Comparison of ENCODE assay signal across 8 cellular contexts in genomic region chr7:101754432-101755159, GRCh38.
DNase-seq lines count a peak whose midpoint lies in the region; FAIRE-seq and TF ChIP-seq lines count a peak whose summit lies in the region.

No MANE protein-coding gene starts in this region.

- H3K27me3 Mint-ChIP-seq in activated CD4-positive, alpha-beta memory T cell treated with anti-CD3 and anti-CD28 coated beads, Interleukin-2, amount 10 ng/mL, durations not matched to agents 7 days and 5 days: peaks cover 1% of the 10 kb centered on the region
- no peaks in the 10 kb centered on the region for H3K27me3 Mint-ChIP-seq in endothelial cell (ENCODE audit: unreplicated experiment)

- BruUV-seq in A673 (replicated peaks; lab: Mats Ljungman, UMichigan): no TSS peak

- H3K27ac ChIP-seq in A673 (ENCODE audit: low read depth, low read length, poor library complexity, severe bottlenecking): no peak overlapping the region
- no peak overlapping the region for H3K27ac ChIP-seq in stomach smooth muscle (ENCODE audit: low read length)

- H3K9me3 Mint-ChIP-seq in activated CD4-positive, alpha-beta memory T cell treated with anti-CD3 and anti-CD28 coated beads, Interleukin-2, amount 10 ng/mL, durations not matched to agents 7 days and 5 days: no peaks in the 10 kb centered on the region
- H3K9me3 Mint-ChIP-seq in endothelial cell (ENCODE audit: unreplicated experiment): no peaks in the 10 kb centered on the region

- H3K9ac ChIP-seq in stomach smooth muscle (ENCODE audit: low read length in 2 of 2): peak overlapping the region; percentile 49 to 73

- peak; percentile 55 for FAIRE-seq in H54 (lab: Jason Lieb, UNC)

- no peaks in the 10 kb centered on the region for H3K27me3 ChIP-seq in A673 (replicated peaks; ENCODE audit: insufficient read depth, low read depth, low read length, poor library complexity)
- no peaks in the 10 kb centered on the region for H3K27me3 ChIP-seq in stomach smooth muscle (ENCODE audit: control insufficient read depth in 1 of 2, insufficient read depth in 2 of 2, low read length in 2 of 2)

- TF ChIP-seq POLR2A in H54 (IDR thresholded peaks at IDR 0.05; ENCODE audit: low read depth, low read length): no peak

- DNase-seq in A673 (ENCODE audit: low spot score) (peak; percentile 51), H54 (ENCODE audit: insufficient read length, low spot score) (peak; percentile 56), iris pigment epithelial cell (ENCODE audit: low read depth) (peak; percentile 79), Kasumi-1 (lab: John Stamatoyannopoulos, UW) (no peak), endothelial cell (ENCODE audit: low spot score) (no peak)
- peak; percentile 19 for DNase-seq in activated CD4-positive, alpha-beta memory T cell treated with anti-CD3 and anti-CD28 coated beads, Interleukin-2, amount 10 ng/mL, durations not matched to agents 7 days and 5 days
- no peak for DNase-seq in stimulated activated CD4-positive, alpha-beta T cell treated with anti-CD3 and anti-CD28 coated beads, Interleukin-4, amount 100 ng/mL, for 1 hour

- peak overlapping the region; percentile 79 for H3K27ac Mint-ChIP-seq in activated CD4-positive, alpha-beta memory T cell treated with anti-CD3 and anti-CD28 coated beads, Interleukin-2, amount 10 ng/mL, durations not matched to agents 7 days and 5 days
- no peak overlapping the region for H3K27ac Mint-ChIP-seq in endothelial cell (ENCODE audit: unreplicated experiment)

- POLR2A ChIA-PET in A673 (lab: Charles Lee; ENCODE audit: low non-redundant PET): no interaction called here
- POLR2A ChIA-PET in activated CD4-positive, alpha-beta memory T cell treated with anti-CD3 and anti-CD28 coated beads, Interleukin-2, amount 10 ng/mL, durations not matched to agents 7 days and 5 days (lab: Charles Lee): no interaction called here

- H3K4me3 Mint-ChIP-seq in activated CD4-positive, alpha-beta memory T cell treated with anti-CD3 and anti-CD28 coated beads, Interleukin-2, amount 10 ng/mL, durations not matched to agents 7 days and 5 days: peak overlapping the region; percentile 77
- H3K4me3 Mint-ChIP-seq in endothelial cell (ENCODE audit: unreplicated experiment): no peak overlapping the region

- H3K4me1 ChIP-seq in A673 (ENCODE audit: insufficient read depth, low read length, poor library complexity, severe bottlenecking) (no peaks in the 10 kb centered on the region), stomach smooth muscle (ENCODE audit: control insufficient read depth, insufficient read depth, low read length) (peaks cover 4% of the 10 kb centered on the region)

- H3K4me3 ChIP-seq in A673 (ENCODE audit: low read depth, low read length, poor library complexity, severe bottlenecking): peak overlapping the region; percentile 38
- H3K4me3 ChIP-seq in stomach smooth muscle (ENCODE audit: low read length in 2 of 2): peak overlapping the region; percentile 82 to 86

- intact Hi-C loops in A673 (cut with micrococcal nuclease; ENCODE audit: unreplicated experiment): no loop called here

- no peaks in the 10 kb centered on the region for H3K9me3 ChIP-seq in A673 (ENCODE audit: low read depth, low read length, poor library complexity, severe bottlenecking)
- no peaks in the 10 kb centered on the region for H3K9me3 ChIP-seq in stomach smooth muscle (ENCODE audit: control insufficient read depth in 2 of 2, low read length in 2 of 2)

- CTCF ChIA-PET in A673 (lab: Charles Lee): interaction anchor here (0.7 kb wide), 1 partner anchor 258 kb away, joined by 6 read pairs; no protein-coding TSS in a partner anchor
- CTCF ChIA-PET in activated CD4-positive, alpha-beta memory T cell treated with anti-CD3 and anti-CD28 coated beads, Interleukin-2, amount 10 ng/mL, durations not matched to agents 7 days and 5 days (lab: Charles Lee): no interaction called here

- peaks cover 16% of the 10 kb centered on the region for H3K4me1 Mint-ChIP-seq in activated CD4-positive, alpha-beta memory T cell treated with anti-CD3 and anti-CD28 coated beads, Interleukin-2, amount 10 ng/mL, durations not matched to agents 7 days and 5 days
- H3K4me1 Mint-ChIP-seq in endothelial cell (ENCODE audit: unreplicated experiment): no peaks in the 10 kb centered on the region

- TF ChIP-seq CTCF in A673 (conservative IDR thresholded peaks at IDR 0.05; ENCODE audit: low read depth, low read length) (no peak), endothelial cell (IDR thresholded peaks at IDR 0.05; ENCODE audit: unreplicated experiment) (no peak)

- no peaks in the 10 kb centered on the region for H3K36me3 Mint-ChIP-seq in activated CD4-positive, alpha-beta memory T cell treated with anti-CD3 and anti-CD28 coated beads, Interleukin-2, amount 10 ng/mL, durations not matched to agents 7 days and 5 days (ENCODE audit: low read depth)
- no peaks in the 10 kb centered on the region for H3K36me3 Mint-ChIP-seq in endothelial cell (ENCODE audit: low read depth, unreplicated experiment)

- H3K36me3 ChIP-seq in A673 (ENCODE audit: insufficient read depth, low read length, poor library complexity, severe bottlenecking) (no peaks in the 10 kb centered on the region), stomach smooth muscle (ENCODE audit: control insufficient read depth in 2 of 2, insufficient read depth in 2 of 2, low read length in 2 of 2) (no peaks in the 10 kb centered on the region)

Comparison
In these comparisons a context has a peak if more than half of its experiments do, and no peak if none do; other contexts are left out.
1. DNase-seq: peak in A673 (single experiment), H54 (single experiment), activated CD4-positive, alpha-beta memory T cell treated with anti-CD3 and anti-CD28 coated beads, Interleukin-2, amount 10 ng/mL, durations not matched to agents 7 days and 5 days (single experiment) and iris pigment epithelial cell (single experiment); none in Kasumi-1 (0 of 2), stimulated activated CD4-positive, alpha-beta T cell treated with anti-CD3 and anti-CD28 coated beads, Interleukin-4, amount 100 ng/mL, for 1 hour (single experiment) and endothelial cell (single experiment).